In genomic region chr17:42010306-42010705, GRCh38 we compare ENCODE assay signal across 8 cellular contexts. TPM values are rescaled to one million over a fixed set of nuclear protein-coding genes. Genes with fewer than 3 reads are reported as not detected.
DNase-seq lines count a peak whose midpoint lies in the region; ATAC-seq, FAIRE-seq and TF ChIP-seq lines count a peak whose summit lies in the region.
"Not testable (repeated sequence)": the region's sequence is repeated elsewhere in the genome, so short reads cannot be mapped to it uniquely, and the experiment has no call there.

No MANE protein-coding gene starts in this region.

- peaks cover 64% of the 10 kb centered on the region for H3K4me1 Mint-ChIP-seq in HFFc6 (ENCODE audit: low read depth)
- peaks cover 40% of the 10 kb centered on the region for H3K4me1 Mint-ChIP-seq in WTC11

- not testable (repeated sequence) for H3K27me3 Mint-ChIP-seq in HFFc6 (ENCODE audit: insufficient read depth); WTC11 (ENCODE audit: low read depth)

- H3K27ac Mint-ChIP-seq in HFFc6: peak overlapping the region; percentile 89
- peak overlapping the region; percentile 71 for H3K27ac Mint-ChIP-seq in WTC11

- not testable (repeated sequence) for H3K4me3 ChIP-seq in AG10803 (ENCODE audit: low read length); bronchial epithelial cell (ENCODE audit: low read depth, low read length); right lobe of liver

- not testable (repeated sequence) for TF ChIP-seq POLR2A in right lobe of liver (IDR thresholded peaks at IDR 0.05)

- intact Hi-C loops in right lobe of liver (cut with DNase I); sciatic nerve (cut with DNase I): not testable (repeated sequence)

- TF ChIP-seq CTCF in AG10803 (conservative IDR thresholded peaks at IDR 0.05; ENCODE audit: low read length); HFFc6 (IDR thresholded peaks at IDR 0.05); WTC11 (IDR thresholded peaks at IDR 0.05); bronchial epithelial cell (IDR thresholded peaks at IDR 0.05; ENCODE audit: insufficient read depth, low read length, severe bottlenecking); right lobe of liver (IDR thresholded peaks at IDR 0.05): not testable (repeated sequence)

- H3K4me3 Mint-ChIP-seq in HFFc6: peak overlapping the region; percentile 76
- H3K4me3 Mint-ChIP-seq in WTC11: not testable (repeated sequence)

- CTCF ChIA-PET in WTC11 (lab: Charles Lee): interaction anchor here (1.2 kb wide), 1 partner anchor 15 kb away, joined by 3 read pairs; no protein-coding TSS in a partner anchor

- POLR2A ChIA-PET in WTC11 (lab: Charles Lee): not testable (repeated sequence)

- DNase-seq in AG10803 (ENCODE audit: low read depth) (peak; percentile 51), HFFc6 (peak; percentile 66), NCI-H226 (peak; percentile 65), bronchial epithelial cell (ENCODE audit: low read depth) (peak; percentile 71), fibroblast of peridontal ligament (ENCODE audit: extremely low read depth) (peak; percentile 51), sciatic nerve (ENCODE audit: low spot score) (peak; percentile 38)
- DNase-seq in WTC11 (ENCODE audit: low spot score); right lobe of liver: not testable (repeated sequence)

- H3K36me3 Mint-ChIP-seq in HFFc6 (ENCODE audit: low read depth): peaks cover 25% of the 10 kb centered on the region
- peaks cover 22% of the 10 kb centered on the region for H3K36me3 Mint-ChIP-seq in WTC11

- H3K9me3 ChIP-seq in right lobe of liver: not testable (repeated sequence)

- not testable (repeated sequence) for H3K27me3 ChIP-seq in bronchial epithelial cell (ENCODE audit: control insufficient read depth, insufficient read depth, low read length); right lobe of liver

- not testable (repeated sequence) for H3K27ac ChIP-seq in right lobe of liver

- H3K9me3 Mint-ChIP-seq in HFFc6, WTC11: not testable (repeated sequence)

- peaks cover 0 to 26% (median 5%) of the 10 kb centered on the region in 4 donors for H3K4me1 ChIP-seq in right lobe of liver

- WGBS in right lobe of liver (ENCODE audit: insufficient coverage, low coverage, low lambda C conversion rate, missing lambda C conversion rate): 64% methylated on average over 2 of the region's 7 CpGs

- not testable (repeated sequence) for H3K36me3 ChIP-seq in bronchial epithelial cell (ENCODE audit: control insufficient read depth, insufficient read depth, low read length); right lobe of liver

- ATAC-seq in WTC11, sciatic nerve: not testable (repeated sequence)
- ATAC-seq in right lobe of liver: peak; percentile 25 to 53 (median 40)

- FAIRE-seq in bronchial epithelial cell (lab: Jason Lieb, UNC): not testable (repeated sequence)

RNA-seq across cellular contexts. Expression of gene DNAJC7, which starts 6.9 kb away (rescaled TPM):
- total RNA-seq in HFFc6 (2021; fragmentation: NEBNext Ultra II Directional; extraction: Animal tissue kit (Norgen Biotek cat#: 25700)): 100 to 1,000 TPM in 3 of 6 experiments, 10 to 100 TPM in 3; 85.0 to 115 (median 100) TPM
- total RNA-seq in WTC11 (2021) (111 to 140 TPM (median 114 TPM) in 3 replicates), bronchial epithelial cell (47.7 and 77.2 TPM in 2 replicates), right lobe of liver (10 to 100 TPM; 32.7 to 40.3 (median 35.2) TPM), sciatic nerve (95.0 TPM)

RNA-seq across cellular contexts. Expression of gene NKIRAS2, which starts 9.6 kb away (rescaled TPM):
- 10 to 100 TPM; 37.1 to 43.9 (median 40.3) TPM for total RNA-seq in HFFc6 (2021; fragmentation: NEBNext Ultra II Directional; extraction: Animal tissue kit (Norgen Biotek cat#: 25700))
- total RNA-seq in WTC11 (2021) (31.9 to 37.3 TPM (median 36.1 TPM) in 3 replicates), bronchial epithelial cell (13.7 and 31.1 TPM in 2 replicates), right lobe of liver (10 to 100 TPM; 11.1 to 27.0 (median 12.3) TPM), sciatic nerve (18.9 TPM)

RNA-seq across cellular contexts. Expression of gene C17orf113, which starts 40.1 kb away (rescaled TPM):
- total RNA-seq in HFFc6 (2021; fragmentation: NEBNext Ultra II Directional; extraction: Animal tissue kit (Norgen Biotek cat#: 25700)): under 1 TPM in 4 of 6 experiments, not detected in 2; 0.07 to 0.10 (median 0.08) TPM
- 1.9 to 2.8 TPM (median 2.5 TPM) in 3 replicates for total RNA-seq in WTC11 (2021)
- 0.26 and 0.64 TPM in 2 replicates for total RNA-seq in bronchial epithelial cell
- under 1 TPM; 0.06 to 0.42 (median 0.12) TPM for total RNA-seq in right lobe of liver
- 2.9 TPM for total RNA-seq in sciatic nerve

RNA-seq across cellular contexts. Expression of gene CNP, which starts 43.7 kb away (rescaled TPM):
- total RNA-seq in HFFc6 (2021; fragmentation: NEBNext Ultra II Directional; extraction: Animal tissue kit (Norgen Biotek cat#: 25700)): 100 to 1,000 TPM; 105 to 118 (median 111) TPM
- total RNA-seq in WTC11 (2021) (52.5 to 54.2 TPM (median 53.9 TPM) in 3 replicates), bronchial epithelial cell (16.3 and 32.4 TPM in 2 replicates), right lobe of liver (10 to 100 TPM; 30.1 to 42.7 (median 33.0) TPM), sciatic nerve (393 TPM)
